9 cellular contexts compared by ENCODE assay signal in genomic region chr3:127652246-127652995, GRCh38. TPM values are rescaled to one million over a fixed set of nuclear protein-coding genes. Genes with fewer than 3 reads are reported as not detected.
DNase-seq lines count a peak whose midpoint lies in the region; ATAC-seq, FAIRE-seq and TF ChIP-seq lines count a peak whose summit lies in the region.
"Had no signal": no experiment of that assay in that cellular context is flagged by ENCODE, and none has a peak within 500 bp of the region (broad histone marks: within the 10 kb centered on the region; RNA-seq: fewer than 3 reads in every experiment).

No MANE protein-coding gene starts in this region.

- no peaks in the 10 kb centered on the region for H3K9me1 ChIP-seq in K562 (ENCODE audit: control insufficient read depth, insufficient read depth, low read length)

- H3K27ac ChIP-seq in GM23338 (ENCODE audit: low read depth) (no peak overlapping the region), K562 (ENCODE audit: extremely low read depth, low read depth, low read length) (no peak overlapping the region), iPS DF 6.9 (ENCODE audit: low read length) (no peak overlapping the region)

- H3K27me3 Mint-ChIP-seq in Caco-2 (ENCODE audit: insufficient read depth, unreplicated experiment): no peaks in the 10 kb centered on the region
- H3K27me3 Mint-ChIP-seq in GM23338 (ENCODE audit: insufficient read depth, low read depth, poor library complexity): no peaks in the 10 kb centered on the region

- POLR2A ChIA-PET in Caco-2 (lab: Charles Lee): no interaction called here
- POLR2A ChIA-PET in K562 (lab: Yijun Ruan, JAX): interaction anchor here (0.8 kb wide), 1 partner anchor 307 kb away, joined by 3 read pairs; no protein-coding TSS in a partner anchor

- H3K4me3 ChIP-seq in Caco-2 (ENCODE audit: low read depth, low read length) (no peak overlapping the region), GM23338 (no peak overlapping the region), K562 (no peak overlapping the region), iPS DF 6.9 (ENCODE audit: low read length) (no peak overlapping the region)

- CTCF ChIA-PET in Caco-2 (lab: Charles Lee): interaction anchor here (0.9 to 2.3 kb wide), 2 partner anchors 18 to 307 kb away, joined by 3 to 4 read pairs; no protein-coding TSS in a partner anchor
- CTCF ChIA-PET in K562 (lab: Yijun Ruan, JAX; ENCODE audit: low intra/inter-chr PET ratio): interaction anchor here (0.6 to 1.0 kb wide), 3 partner anchors 239 to 358 kb away, joined by 3 to 4 read pairs (median 3); no protein-coding TSS in a partner anchor

- no peaks in the 10 kb centered on the region for H3K9me3 Mint-ChIP-seq in Caco-2 (ENCODE audit: unreplicated experiment)
- H3K9me3 Mint-ChIP-seq in GM23338: no peaks in the 10 kb centered on the region
- H3K9me3 Mint-ChIP-seq: T-helper 1 cell treated with Interleukin-12 subunit alpha and Interleukin-12 subunit beta and Interleukin-4 antibody, amounts not matched to agents 30 μg/mL and 1 μg/mL, for 36 hours had no signal

- H3K9me2 ChIP-seq in GM23338 (ENCODE audit: insufficient read depth): no peaks in the 10 kb centered on the region

- in situ Hi-C loops in K562 (cut with MboI): no loop called here

- no peaks in the 10 kb centered on the region for H3F3A ChIP-seq in GM23338 (replicated peaks; ENCODE audit: low read depth)

- peak in 1 of 2 experiments; percentile 69 for DNase-seq in Caco-2
- DNase-seq in GM23338 (ENCODE audit: low spot score): peak; percentile 91
- DNase-seq in NCI-H82 treated with DMSO at 0.1 percent for 48 hours (lab: John Stamatoyannopoulos, UW; ENCODE audit: unreplicated experiment): peak; percentile 19
- DNase-seq in K562 (ENCODE audit: extremely low read depth in 1 of 4, low spot score in 3 of 4): peak; percentile 47 to 56 (median 52)
- peak; percentile 48 for DNase-seq in iPS DF 6.9 (ENCODE audit: low read depth, low spot score)
- peak; percentile 12 for DNase-seq in stimulated activated CD4-positive, alpha-beta T cell treated with anti-CD3 and anti-CD28 coated beads, Interleukin-2, amount 100 ng/mL, for 4 hours (ENCODE audit: low read depth)
- no peak for DNase-seq in GDM1 (lab: John Stamatoyannopoulos, UW)

- H3K27me3 ChIP-seq in Caco-2 (replicated peaks; ENCODE audit: control insufficient read depth, insufficient read depth, low read length): no peaks in the 10 kb centered on the region
- H3K27me3 ChIP-seq in GM23338 (ENCODE audit: insufficient read depth): no peaks in the 10 kb centered on the region
- no peaks in the 10 kb centered on the region for H3K27me3 ChIP-seq in K562 (ENCODE audit: control insufficient read depth in 2 of 2, insufficient read depth in 2 of 2, low read length in 2 of 2)
- no peaks in the 10 kb centered on the region for H3K27me3 ChIP-seq in iPS DF 6.9 (ENCODE audit: control insufficient read depth, insufficient read depth, low read length)

- H3K4me1 Mint-ChIP-seq in Caco-2 (ENCODE audit: low read depth, unreplicated experiment) (no peaks in the 10 kb centered on the region), GM23338 (no peaks in the 10 kb centered on the region; the same call in 2 of the 3 replicates)

- H3K4me3 Mint-ChIP-seq in Caco-2 (ENCODE audit: unreplicated experiment) (no peak overlapping the region), GM23338 (no peak overlapping the region)
- H3K4me3 Mint-ChIP-seq: T-helper 1 cell treated with Interleukin-12 subunit alpha and Interleukin-12 subunit beta and Interleukin-4 antibody, amounts not matched to agents 30 μg/mL and 1 μg/mL, for 36 hours had no signal

- H2AFZ ChIP-seq in GM23338 (no peak overlapping the region), K562 (ENCODE audit: low read depth, low read length) (no peak overlapping the region)

- no peak overlapping the region for H3K4me2 ChIP-seq in GM23338
- no peak overlapping the region for H3K4me2 ChIP-seq in K562 (ENCODE audit: insufficient read depth, low read length)

- 73% methylated on average over 13 of the region's 13 CpGs for WGBS in K562 (ENCODE audit: insufficient coverage, low coverage, missing lambda C conversion rate)
- no CpG with 5 or more reads among the region's 13 CpGs for WGBS in iPS DF 6.9 (ENCODE audit: insufficient coverage, insufficient read length)

- H3K9ac ChIP-seq in K562 (ENCODE audit: insufficient read depth in 1 of 2, low read depth in 2 of 2, low read length in 2 of 2): no peak overlapping the region

- peak; percentile 71 to 77 for TF ChIP-seq CTCF in Caco-2 (IDR thresholded peaks at IDR 0.05; ENCODE audit: insufficient read depth in 1 of 2, low read depth in 1 of 2, low read length in 1 of 2, severe bottlenecking in 1 of 2, unreplicated experiment in 1 of 2)
- TF ChIP-seq CTCF in GM23338 (conservative IDR thresholded peaks at IDR 0.05; ENCODE audit: low read depth in 2 of 2): peak; percentile 89 to 94
- TF ChIP-seq CTCF in K562 (IDR thresholded peaks at IDR 0.05 in 2 of 3, conservative IDR thresholded peaks at IDR 0.05 in 1 of 3; ENCODE audit: insufficient read depth in 2 of 3, low read depth in 1 of 3, low read length in 3 of 3): peak; percentile 67 to 74 (median 67)

- peak; percentile 97 for ATAC-seq in GM23338
- peak; percentile 90 for ATAC-seq in K562
- ATAC-seq in GM19324 (IDR thresholded peaks at IDR 0.05; ENCODE audit: low FRiP score, unreplicated experiment): no peak

- peak; percentile 59 to 69 for TF ChIP-seq RAD21 in K562 (CRISPR knock-in tag; conservative IDR thresholded peaks at IDR 0.05 in 1 of 2, IDR thresholded peaks at IDR 0.05 in 1 of 2)

- H4K20me1 ChIP-seq in GM23338 (replicated peaks; ENCODE audit: insufficient read depth): no peaks in the 10 kb centered on the region
- no peaks in the 10 kb centered on the region for H4K20me1 ChIP-seq in K562 (replicated peaks; ENCODE audit: control insufficient read depth, insufficient read depth, low read length)

- no peak for TF ChIP-seq POLR2A in K562 (conservative IDR thresholded peaks at IDR 0.05)

- H3K79me2 ChIP-seq in GM23338 (replicated peaks; ENCODE audit: insufficient read depth) (no peaks in the 10 kb centered on the region), K562 (ENCODE audit: control insufficient read depth, insufficient read depth, low read length) (no peaks in the 10 kb centered on the region)

- H3K4me1 ChIP-seq in Caco-2 (no peaks in the 10 kb centered on the region), GM23338 (ENCODE audit: insufficient read depth) (no peaks in the 10 kb centered on the region; the same call in 1 of the 2 replicates), K562 (replicated peaks in 1 of 2; ENCODE audit: control insufficient read depth in 2 of 2, insufficient read depth in 2 of 2, low read length in 2 of 2) (no peaks in the 10 kb centered on the region), iPS DF 6.9 (ENCODE audit: control insufficient read depth, insufficient read depth, low read length) (no peaks in the 10 kb centered on the region; the same call in 1 of the 2 replicates)

- peak; percentile 15 for FAIRE-seq in K562 (lab: Jason Lieb, UNC)

- no peaks in the 10 kb centered on the region; the same call in 1 of the 2 replicates for H3K36me3 ChIP-seq in Caco-2 (ENCODE audit: control insufficient read depth, insufficient read depth, low read length)
- no peaks in the 10 kb centered on the region for H3K36me3 ChIP-seq in GM23338 (ENCODE audit: insufficient read depth)
- H3K36me3 ChIP-seq in K562 (ENCODE audit: control insufficient read depth, insufficient read depth, low read length): peaks cover 11% of the 10 kb centered on the region; the same call in 1 of the 3 replicates
- 0 out of 2 replicates have a peak, but pooled peaks cover 2% of the 10 kb centered on the region for H3K36me3 ChIP-seq in iPS DF 6.9 (ENCODE audit: control insufficient read depth, insufficient read depth, low read length)

- BruUV-seq in Caco-2 (replicated peaks; lab: Mats Ljungman, UMichigan) (no TSS peak), K562 (replicated peaks; lab: Mats Ljungman, UMichigan) (no TSS peak)

- H3K27ac Mint-ChIP-seq in Caco-2 (ENCODE audit: unreplicated experiment) (peak overlapping the region; percentile 41), GM23338 (no peak overlapping the region)
- H3K27ac Mint-ChIP-seq: T-helper 1 cell treated with Interleukin-12 subunit alpha and Interleukin-12 subunit beta and Interleukin-4 antibody, amounts not matched to agents 30 μg/mL and 1 μg/mL, for 36 hours had no signal

- intact Hi-C loops in Caco-2 (cut with micrococcal nuclease; ENCODE audit: unreplicated experiment): loop anchor here (1.0 to 5.0 kb wide), 3 partner anchors 40 to 319 kb away; no protein-coding TSS in a partner anchor
- intact Hi-C loops in K562 (cut with micrococcal nuclease): loop anchor here (10.0 kb wide), 2 partner anchors 182 to 482 kb away; no protein-coding TSS in a partner anchor

- H3K9me3 ChIP-seq in Caco-2 (no peaks in the 10 kb centered on the region), K562 (replicated peaks; ENCODE audit: control insufficient read depth, insufficient read depth, low read depth, low read length) (no peaks in the 10 kb centered on the region), iPS DF 6.9 (ENCODE audit: control insufficient read depth, insufficient read depth, low read length) (no peaks in the 10 kb centered on the region)

- TF ChIP-seq EP300 in K562 (IDR thresholded peaks at IDR 0.05; ENCODE audit: low read length): no peak

- no peaks in the 10 kb centered on the region for H3K36me3 Mint-ChIP-seq in Caco-2 (ENCODE audit: insufficient read depth, unreplicated experiment)
- H3K36me3 Mint-ChIP-seq in GM23338 (ENCODE audit: low read depth): no peaks in the 10 kb centered on the region

RNA-seq across cellular contexts. Expression of gene ABTB1, which starts 20.3 kb away (rescaled TPM):
- total RNA-seq in Caco-2 (2022): 6.2 TPM in 2 replicates
- total RNA-seq in GM23338 (2014; rRNA removed; shearing (Covaris generic)): 5.0 and 5.7 TPM in 2 replicates
- polyA plus RNA-seq in GM23338 (2016; fragmentation: Nextera tagmentation; extraction: Ambion mirVana): 3.7 TPM in 2 replicates
- total RNA-seq in K562 (2011; cell fraction: chromatin; rRNA removed; ENCODE audit: low replicate concordance): 7.7 and 16.8 TPM in 2 replicates
- total RNA-seq in K562 (2011; cell fraction: nucleolus; rRNA removed): 13.7 and 16.5 TPM in 2 replicates
- total RNA-seq in K562 (2011; cell fraction: nucleoplasm; rRNA removed): 6.9 and 9.3 TPM in 2 replicates
- 0.68 and 1.0 TPM in 2 replicates for total RNA-seq in K562 (2014; rRNA removed)
- 0.25 and 0.26 TPM in 2 replicates for total RNA-seq in K562 (2014; rRNA removed; fragmentation: Illumina TruSeq; extraction: Trizol)
- total RNA-seq in K562 (2015; rRNA removed; fragmentation: Illumina TruSeq; extraction: Trizol): 0.29 and 0.30 TPM in 2 replicates
- total RNA-seq in K562 (2021): 1.6 and 1.9 TPM in 2 replicates
- polyA plus RNA-seq in K562 (2011; rRNA removed): 1.2 and 1.7 TPM in 2 replicates
- 1.3 and 2.5 TPM in 2 replicates for polyA plus RNA-seq in K562 (2011; cell fraction: cytosol; rRNA removed)
- 14.3 and 22.2 TPM in 2 replicates for polyA plus RNA-seq in K562 (2011; cell fraction: nucleus; rRNA removed)
- 1.7 and 6.1 TPM in 2 replicates for polyA plus RNA-seq in K562 (2012)
- 0.42 and 1.1 TPM in 2 replicates for polyA plus RNA-seq in K562 (2014; fragmentation: Illumina TruSeq; extraction: Trizol)
- polyA plus RNA-seq in K562 (2014; fragmentation: Nextera tagmentation; extraction: Ambion mirVana): under 1 TPM in 1 of 2 experiments, not detected in 1; 0.04 TPM
- 1.4 and 2.3 TPM in 2 replicates for polyA plus RNA-seq in K562 (2014; rRNA removed)
- 0.60 and 0.95 TPM in 2 replicates for polyA minus RNA-seq in K562 (2011; rRNA and poly(A)+ RNA removed)
- polyA minus RNA-seq in K562 (2011; cell fraction: cytosol; rRNA and poly(A)+ RNA removed): 1.0 and 2.4 TPM in 2 replicates
- 4.1 and 5.9 TPM in 2 replicates for polyA minus RNA-seq in K562 (2011; cell fraction: nucleus; rRNA and poly(A)+ RNA removed)

RNA-seq across cellular contexts. Expression of gene PODXL2, which starts 23.4 kb away (rescaled TPM):
- 39.1 and 43.0 TPM in 2 replicates for total RNA-seq in Caco-2 (2022)
- total RNA-seq in GM23338 (2014; rRNA removed; shearing (Covaris generic)): 51.0 and 57.6 TPM in 2 replicates
- 18.4 and 19.1 TPM in 2 replicates for polyA plus RNA-seq in GM23338 (2016; fragmentation: Nextera tagmentation; extraction: Ambion mirVana)
- 17.2 and 34.9 TPM in 2 replicates for total RNA-seq in K562 (2011; cell fraction: chromatin; rRNA removed; ENCODE audit: low replicate concordance)
- total RNA-seq in K562 (2011; cell fraction: nucleolus; rRNA removed): 47.0 and 49.4 TPM in 2 replicates
- total RNA-seq in K562 (2011; cell fraction: nucleoplasm; rRNA removed): 23.7 and 31.7 TPM in 2 replicates
- 52.5 and 59.1 TPM in 2 replicates for total RNA-seq in K562 (2014; rRNA removed)
- total RNA-seq in K562 (2014; rRNA removed; fragmentation: Illumina TruSeq; extraction: Trizol): 16.1 TPM in 2 replicates
- 21.9 and 22.3 TPM in 2 replicates for total RNA-seq in K562 (2015; rRNA removed; fragmentation: Illumina TruSeq; extraction: Trizol)
- total RNA-seq in K562 (2021): 39.6 and 42.4 TPM in 2 replicates
- 19.2 and 20.3 TPM in 2 replicates for polyA plus RNA-seq in K562 (2011; rRNA removed)
- 19.5 and 45.6 TPM in 2 replicates for polyA plus RNA-seq in K562 (2011; cell fraction: cytosol; rRNA removed)
- polyA plus RNA-seq in K562 (2011; cell fraction: nucleus; rRNA removed): 22.1 and 37.7 TPM in 2 replicates
- 18.9 and 20.5 TPM in 2 replicates for polyA plus RNA-seq in K562 (2012)
- 22.1 and 27.7 TPM in 2 replicates for polyA plus RNA-seq in K562 (2014; fragmentation: Illumina TruSeq; extraction: Trizol)
- polyA plus RNA-seq in K562 (2014; fragmentation: Nextera tagmentation; extraction: Ambion mirVana): under 1 TPM; 0.03 to 0.07 TPM
- polyA plus RNA-seq in K562 (2014; rRNA removed): 49.0 and 50.3 TPM in 2 replicates
- polyA minus RNA-seq in K562 (2011; rRNA and poly(A)+ RNA removed): 12.9 and 14.7 TPM in 2 replicates
- polyA minus RNA-seq in K562 (2011; cell fraction: cytosol; rRNA and poly(A)+ RNA removed): 16.8 and 18.6 TPM in 2 replicates
- 9.6 and 11.8 TPM in 2 replicates for polyA minus RNA-seq in K562 (2011; cell fraction: nucleus; rRNA and poly(A)+ RNA removed)

RNA-seq across cellular contexts. Expression of gene MCM2, which starts 54.2 kb away (rescaled TPM):
- total RNA-seq in Caco-2 (2022) (127 and 134 TPM in 2 replicates), K562 (2014; rRNA removed) (114 and 127 TPM in 2 replicates), K562 (2014; rRNA removed; fragmentation: Illumina TruSeq; extraction: Trizol) (42.8 and 53.3 TPM in 2 replicates), K562 (2015; rRNA removed; fragmentation: Illumina TruSeq; extraction: Trizol) (74.8 and 78.4 TPM in 2 replicates), K562 (2021) (132 and 139 TPM in 2 replicates)
- 184 and 235 TPM in 2 replicates for total RNA-seq in GM23338 (2014; rRNA removed; shearing (Covaris generic))
- polyA plus RNA-seq in GM23338 (2016; fragmentation: Nextera tagmentation; extraction: Ambion mirVana) (27.4 and 32.8 TPM in 2 replicates), K562 (2011; rRNA removed) (85.3 and 107 TPM in 2 replicates), K562 (2014; fragmentation: Illumina TruSeq; extraction: Trizol) (67.5 and 83.1 TPM in 2 replicates), K562 (2014; fragmentation: Nextera tagmentation; extraction: Ambion mirVana) (1 to 10 TPM; 5.8 to 5.9 TPM), K562 (2014; rRNA removed) (76.5 and 83.7 TPM in 2 replicates)
- total RNA-seq in K562 (2011; cell fraction: chromatin; rRNA removed; ENCODE audit: low replicate concordance): 47.8 and 103 TPM in 2 replicates
- total RNA-seq in K562 (2011; cell fraction: nucleolus; rRNA removed): 73.3 and 75.2 TPM in 2 replicates
- total RNA-seq in K562 (2011; cell fraction: nucleoplasm; rRNA removed): 58.3 and 58.7 TPM in 2 replicates
- 111 and 139 TPM in 2 replicates for polyA plus RNA-seq in K562 (2011; cell fraction: cytosol; rRNA removed)
- polyA plus RNA-seq in K562 (2011; cell fraction: nucleus; rRNA removed): 97.8 and 104 TPM in 2 replicates
- polyA plus RNA-seq in K562 (2012): 69.7 and 85.9 TPM in 2 replicates
- 93.0 and 140 TPM in 2 replicates for polyA minus RNA-seq in K562 (2011; rRNA and poly(A)+ RNA removed)
- polyA minus RNA-seq in K562 (2011; cell fraction: cytosol; rRNA and poly(A)+ RNA removed): 127 and 131 TPM in 2 replicates
- 35.5 and 49.1 TPM in 2 replicates for polyA minus RNA-seq in K562 (2011; cell fraction: nucleus; rRNA and poly(A)+ RNA removed)
